11 cellular contexts compared by ENCODE assay signal in the genomic region with DNA sequence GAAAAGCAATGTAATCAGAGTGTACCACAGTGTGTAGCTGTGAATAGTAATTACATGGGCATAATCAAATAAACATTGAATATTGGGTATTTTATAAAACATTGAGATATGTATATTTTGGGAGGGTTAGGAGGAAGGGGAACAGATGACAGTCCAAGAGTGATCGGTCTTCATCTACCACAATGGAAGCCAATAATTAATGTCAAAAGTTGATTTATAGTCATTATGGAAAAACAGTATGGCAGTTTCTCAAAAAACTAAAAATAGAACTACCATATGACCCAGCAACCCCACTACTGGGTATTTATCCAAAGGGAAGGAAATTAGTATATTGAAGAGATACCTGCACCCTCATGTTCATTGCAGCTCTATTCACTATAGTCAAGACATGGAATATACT.
"Had no signal": no experiment of that assay in that cellular context is flagged by ENCODE, and none has a peak within 500 bp of the region (broad histone marks: within the 10 kb centered on the region; RNA-seq: fewer than 3 reads in every experiment).

No MANE protein-coding gene starts in this region.

- H3K27ac ChIP-seq: GM23248 had no signal

- H3K9ac ChIP-seq: GM23248 had no signal

- ATAC-seq: GM23338, HCT116 had no signal

- H3K4me2 ChIP-seq: GM23338 had no signal

- H3K36me3 ChIP-seq: HAP-1 had no signal

- FAIRE-seq: H1, H54 had no signal

- H3K4me3 ChIP-seq: GM23248, GM23338, HAP-1 had no signal

- H2AFZ ChIP-seq: GM23248, GM23338 had no signal

- H3K9me3 ChIP-seq: HAP-1 had no signal

- DNase-seq: GM23248, GOT3, H7, H9, HCEC 1CT, HFFc6 had no signal
